Comparison of ENCODE assay signal across 20 cellular contexts in genomic region chr2:217121565-217121964, GRCh38.
"Had no signal": no experiment of that assay in that cellular context is flagged by ENCODE, and none has a peak within 500 bp of the region (broad histone marks: within the 10 kb centered on the region; RNA-seq: fewer than 3 reads in every experiment).

No MANE protein-coding gene starts in this region.

- DNase-seq: hypothalamus; immature natural killer cell; kidney; left colon; left lung; midbrain; mucosa of descending colon; naive thymus-derived CD4-positive, alpha-beta T cell; ovary; right lobe of liver; stimulated activated CD4-positive, alpha-beta T cell treated with anti-CD3 and anti-CD28 coated beads, Interleukin-1b, Interleukin-23, amount 100 ng/mL, for 48 hours; stimulated activated CD4-positive, alpha-beta T cell treated with anti-CD3 and anti-CD28 coated beads, Interleukin-2, amount 100 ng/mL, for 48 hours; stimulated activated CD4-positive, alpha-beta T cell treated with anti-CD3 and anti-CD28 coated beads, Interleukin-4, amount 100 ng/mL, for 4 hours; stimulated activated CD8-positive, alpha-beta memory T cell treated with anti-CD3 and anti-CD28 coated beads, Interleukin-4, amount 100 ng/mL, for 48 hours; stimulated activated naive CD4-positive, alpha-beta T cell treated with Interleukin-2 at 50 U/mL for 16 hours; stomach; testis; thyroid gland; transverse colon; upper lobe of right lung had no signal
